In genomic region chr4:134324179-134324578, GRCh38 we compare ENCODE assay signal across 29 cellular contexts.
"Had no signal": no experiment of that assay in that cellular context is flagged by ENCODE, and none has a peak within 500 bp of the region (broad histone marks: within the 10 kb centered on the region; RNA-seq: fewer than 3 reads in every experiment).

No MANE protein-coding gene starts in this region.

- H3K36me3 ChIP-seq: brain microvascular endothelial cell, WERI-Rb-1 had no signal

- H3K27me3 Mint-ChIP-seq: activated B cell treated with CpG ODN at 0.5 μM for 24 hours; activated CD8-positive, alpha-beta T cell treated with anti-CD3 and anti-CD28 coated beads for 36 hours; activated naive CD8-positive, alpha-beta T cell; activated T-helper 17 cell treated with anti-CD3 and anti-CD28 coated beads, Interleukin-2, amount 50 U/mL, for 72 hours; central memory CD8-positive, alpha-beta T cell; dendritic cell treated with granulocyte-macrophage colony-stimulating factor and Interleukin-4, amounts not matched to agents 40 ng/mL and 50 ng/mL, for 4 days had no signal

- H3K36me3 Mint-ChIP-seq: activated naive CD8-positive, alpha-beta T cell had no signal

- ATAC-seq: activated CD4-positive, CD25-positive, alpha-beta regulatory T cell treated with anti-CD3 and anti-CD28 coated beads, Interleukin-2, amount 50 U/mL, for 24 hours; activated CD8-positive, alpha-beta T cell treated with anti-CD3 and anti-CD28 coated beads for 36 hours; activated T-cell treated with anti-CD3 and anti-CD28 coated beads, Interleukin-2, amount 50 U/mL, for 4 hours; activated T-helper 17 cell treated with anti-CD3 and anti-CD28 coated beads, Interleukin-2, amount 50 U/mL, for 72 hours; esophagus mucosa had no signal

- H3K27me3 ChIP-seq: brain microvascular endothelial cell, dorsolateral prefrontal cortex had no signal

- DNase-seq: activated B cell treated with CpG ODN at 0.5 μM for 24 hours; activated CD4-positive, alpha-beta T cell treated with anti-CD3 and anti-CD28 coated beads for 48 hours; activated CD4-positive, alpha-beta T cell treated with anti-CD3 and anti-CD28 coated beads, Interleukin-2, amount 50 U/mL, for 1 hour; activated CD4-positive, alpha-beta T cell treated with anti-CD3 and anti-CD28 coated beads, Interleukin-2, amount 50 U/mL, for 48 hours; activated CD8-positive, alpha-beta memory T cell treated with anti-CD3 and anti-CD28 coated beads for 24 hours; activated CD8-positive, alpha-beta T cell treated with anti-CD3 and anti-CD28 coated beads for 36 hours; activated effector memory CD4-positive, alpha-beta T cell treated with Interleukin-2 at 50 U/mL for 16 hours; activated gamma-delta T cell treated with Interleukin-2 at 50 U/mL for 16 hours; activated naive CD4-positive, alpha-beta T cell treated with anti-CD3 and anti-CD28 coated beads, Interleukin-2, amount 50 U/mL, for 16 hours; activated naive CD4-positive, alpha-beta T cell treated with Interleukin-2 at 50 U/mL for 16 hours; activated T-cell treated with anti-CD3 and anti-CD28 coated beads, Interleukin-2, amount 50 U/mL, for 4 hours; amniotic stem cell; anterior cingulate cortex; brain microvascular endothelial cell; dorsolateral prefrontal cortex; effector memory CD4-positive, alpha-beta T cell; endodermal cell; foreskin fibroblast; head of caudate nucleus; T1000; WERI-Rb-1 had no signal

- H3K27ac Mint-ChIP-seq: activated B cell treated with CpG ODN at 0.5 μM for 24 hours; activated CD8-positive, alpha-beta T cell treated with anti-CD3 and anti-CD28 coated beads for 36 hours; activated naive CD8-positive, alpha-beta T cell; activated T-helper 17 cell treated with anti-CD3 and anti-CD28 coated beads, Interleukin-2, amount 50 U/mL, for 72 hours; dendritic cell treated with granulocyte-macrophage colony-stimulating factor and Interleukin-4, amounts not matched to agents 40 ng/mL and 50 ng/mL, for 4 days; endodermal cell; T-helper 2 cell treated with Interferon-gamma antibody and Interleukin-4, amounts not matched to agents 5 μg/mL and 100 μg/mL, for 36 hours had no signal

- H3K27ac ChIP-seq: brain microvascular endothelial cell, coronary artery, dorsolateral prefrontal cortex, WERI-Rb-1 had no signal

- H3K4me1 Mint-ChIP-seq: activated B cell treated with CpG ODN at 0.5 μM for 24 hours; activated T-helper 17 cell treated with anti-CD3 and anti-CD28 coated beads, Interleukin-2, amount 50 U/mL, for 72 hours; central memory CD8-positive, alpha-beta T cell had no signal

- H3K4me3 Mint-ChIP-seq: activated B cell treated with CpG ODN at 0.5 μM for 24 hours; activated CD8-positive, alpha-beta T cell treated with anti-CD3 and anti-CD28 coated beads for 36 hours; activated naive CD8-positive, alpha-beta T cell; activated T-cell treated with anti-CD3 and anti-CD28 coated beads, Interleukin-2, amount 50 U/mL, for 4 hours; activated T-helper 17 cell treated with anti-CD3 and anti-CD28 coated beads, Interleukin-2, amount 50 U/mL, for 72 hours; central memory CD8-positive, alpha-beta T cell; dendritic cell treated with granulocyte-macrophage colony-stimulating factor and Interleukin-4, amounts not matched to agents 40 ng/mL and 50 ng/mL, for 4 days; endodermal cell; T-helper 2 cell treated with Interferon-gamma antibody and Interleukin-4, amounts not matched to agents 5 μg/mL and 100 μg/mL, for 36 hours had no signal

- H3K4me3 ChIP-seq: coronary artery, dorsolateral prefrontal cortex had no signal
